9 cellular contexts compared by ENCODE assay signal in the genomic region with DNA sequence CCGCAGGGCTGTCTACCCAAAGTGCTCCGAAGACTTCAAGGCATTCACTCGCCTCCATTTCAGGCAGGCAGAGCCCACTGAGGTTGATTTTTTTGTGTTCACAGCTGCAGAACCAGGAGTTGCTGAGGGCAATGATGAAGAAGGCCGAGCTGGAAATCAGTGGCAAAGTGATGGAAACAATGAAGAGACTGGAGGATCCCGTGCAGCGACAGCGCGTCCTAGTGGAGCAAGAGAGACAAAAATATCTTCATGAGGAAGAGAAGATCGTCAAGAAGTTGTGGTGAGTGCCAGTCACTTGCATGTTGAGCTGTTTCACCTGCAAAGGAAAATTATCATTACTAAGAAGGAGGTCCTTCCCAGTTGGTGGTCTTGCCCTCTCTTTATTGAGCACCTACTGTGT.
DNase-seq lines count a peak whose midpoint lies in the region; ATAC-seq and TF ChIP-seq lines count a peak whose summit lies in the region.
"Had no signal": no experiment of that assay in that cellular context is flagged by ENCODE, and none has a peak within 500 bp of the region (broad histone marks: within the 10 kb centered on the region; RNA-seq: fewer than 3 reads in every experiment).

No MANE protein-coding gene starts in this region.

- WGBS in smooth muscle cell (ENCODE audit: low lambda C conversion rate), result 73% methylated on average over 9 of the region's 9 CpGs

- H3K27me3 ChIP-seq in OCI-LY3 (ENCODE audit: low read depth, low read length) (no peaks in the 10 kb centered on the region), smooth muscle cell (ENCODE audit: low read depth) (no peaks in the 10 kb centered on the region)
- H3K27me3 ChIP-seq: tibial nerve had no signal

- H3K27ac Mint-ChIP-seq in activated CD8-positive, alpha-beta T cell treated with anti-CD3 and anti-CD28 coated beads for 36 hours, result no peak overlapping the region
- H3K27ac Mint-ChIP-seq in activated CD8-positive, alpha-beta T cell treated with anti-CD3 and anti-CD28 coated beads, Interleukin-2, amount 10 ng/mL, durations not matched to agents 7 days and 5 days, result no peak overlapping the region

- H4K20me1 ChIP-seq in OCI-LY3 (ENCODE audit: insufficient read depth, low read length) (no peaks in the 10 kb centered on the region), smooth muscle cell (ENCODE audit: low read depth) (peaks cover 39% of the 10 kb centered on the region)

- H3K9me3 ChIP-seq in OCI-LY3 (ENCODE audit: insufficient read depth, low read length) (no peaks in the 10 kb centered on the region), smooth muscle cell (replicated peaks; ENCODE audit: low read depth) (no peaks in the 10 kb centered on the region)
- H3K9me3 ChIP-seq: tibial nerve had no signal

- H3K36me3 ChIP-seq in OCI-LY3 (replicated peaks; ENCODE audit: low read depth, low read length), result no peaks in the 10 kb centered on the region
- no peaks in the 10 kb centered on the region for H3K36me3 ChIP-seq in smooth muscle cell (ENCODE audit: low read depth)

- no peak overlapping the region for H3K4me2 ChIP-seq in OCI-LY3 (ENCODE audit: low read length)
- no peak overlapping the region for H3K4me2 ChIP-seq in smooth muscle cell

- H3K4me3 Mint-ChIP-seq in activated CD8-positive, alpha-beta T cell treated with anti-CD3 and anti-CD28 coated beads for 36 hours, result no peak overlapping the region
- H3K4me3 Mint-ChIP-seq in activated CD8-positive, alpha-beta T cell treated with anti-CD3 and anti-CD28 coated beads, Interleukin-2, amount 10 ng/mL, durations not matched to agents 7 days and 5 days, result no peak overlapping the region

- DNase-seq in activated CD8-positive, alpha-beta T cell treated with anti-CD3 and anti-CD28 coated beads for 36 hours, result peak; percentile 19
- no peak for DNase-seq in activated CD8-positive, alpha-beta T cell treated with anti-CD3 and anti-CD28 coated beads, Interleukin-2, amount 10 ng/mL, durations not matched to agents 7 days and 5 days
- peak; percentile 45 for DNase-seq in fibroblast of peridontal ligament (ENCODE audit: extremely low read depth)
- DNase-seq in smooth muscle cell (lab: John Stamatoyannopoulos, UW; ENCODE audit: unreplicated experiment), result no peak
- no peak for DNase-seq in COLO668 (lab: John Stamatoyannopoulos, UW; ENCODE audit: unreplicated experiment)

- H3K4me3 ChIP-seq in OCI-LY3 (ENCODE audit: low read length), result no peak overlapping the region
- no peak overlapping the region for H3K4me3 ChIP-seq in smooth muscle cell
- H3K4me3 ChIP-seq: tibial nerve had no signal

- intact Hi-C loops in activated CD8-positive, alpha-beta T cell treated with anti-CD3 and anti-CD28 coated beads for 36 hours (cut with micrococcal nuclease), result no loop called here

- H3K4me1 ChIP-seq in OCI-LY3 (ENCODE audit: low read length) (no peaks in the 10 kb centered on the region), smooth muscle cell (ENCODE audit: low read depth) (no peaks in the 10 kb centered on the region)
- H3K4me1 ChIP-seq: tibial nerve had no signal

- no peak for TF ChIP-seq CTCF in activated CD8-positive, alpha-beta T cell treated with anti-CD3 and anti-CD28 coated beads for 36 hours (IDR thresholded peaks at IDR 0.05)
- TF ChIP-seq CTCF in OCI-LY3 (IDR thresholded peaks at IDR 0.05; ENCODE audit: low read depth, low read length) (peak; percentile 24), smooth muscle cell (IDR thresholded peaks at IDR 0.05; ENCODE audit: borderline replicate concordance, insufficient read depth, poor library complexity, severe bottlenecking) (peak; percentile 35)

- ATAC-seq in activated CD8-positive, alpha-beta T cell treated with anti-CD3 and anti-CD28 coated beads for 36 hours, result no peak
- no peak for ATAC-seq in activated CD8-positive, alpha-beta T cell treated with anti-CD3 and anti-CD28 coated beads, Interleukin-2, amount 10 ng/mL, durations not matched to agents 7 days and 5 days
- no peak for ATAC-seq in HG02981 (IDR thresholded peaks at IDR 0.05; ENCODE audit: unreplicated experiment)
- ATAC-seq in HG03432 (IDR thresholded peaks at IDR 0.05; ENCODE audit: unreplicated experiment), result no peak

- H3F3A ChIP-seq in smooth muscle cell (ENCODE audit: low read depth), result no peaks in the 10 kb centered on the region

- H3K9me3 Mint-ChIP-seq in activated CD8-positive, alpha-beta T cell treated with anti-CD3 and anti-CD28 coated beads for 36 hours, result no peaks in the 10 kb centered on the region
- H3K9me3 Mint-ChIP-seq in activated CD8-positive, alpha-beta T cell treated with anti-CD3 and anti-CD28 coated beads, Interleukin-2, amount 10 ng/mL, durations not matched to agents 7 days and 5 days (ENCODE audit: insufficient read depth), result no peaks in the 10 kb centered on the region

- no peaks in the 10 kb centered on the region for H3K36me3 Mint-ChIP-seq in activated CD8-positive, alpha-beta T cell treated with anti-CD3 and anti-CD28 coated beads for 36 hours (ENCODE audit: low read depth)
- H3K36me3 Mint-ChIP-seq in activated CD8-positive, alpha-beta T cell treated with anti-CD3 and anti-CD28 coated beads, Interleukin-2, amount 10 ng/mL, durations not matched to agents 7 days and 5 days (ENCODE audit: low read depth), result no peaks in the 10 kb centered on the region

- POLR2A ChIA-PET in activated CD8-positive, alpha-beta T cell treated with anti-CD3 and anti-CD28 coated beads for 36 hours (lab: Charles Lee), result no interaction called here
- POLR2A ChIA-PET in activated CD8-positive, alpha-beta T cell treated with anti-CD3 and anti-CD28 coated beads, Interleukin-2, amount 10 ng/mL, durations not matched to agents 7 days and 5 days (lab: Charles Lee), result no interaction called here

- H2AFZ ChIP-seq in OCI-LY3 (ENCODE audit: low read depth, low read length), result no peak overlapping the region
- H2AFZ ChIP-seq in smooth muscle cell (ENCODE audit: low read depth), result no peak overlapping the region

- no peak overlapping the region for H3K9ac ChIP-seq in OCI-LY3 (ENCODE audit: low read length)
- no peak overlapping the region for H3K9ac ChIP-seq in smooth muscle cell (ENCODE audit: low read depth)

- H3K79me2 ChIP-seq in OCI-LY3 (ENCODE audit: low read length) (no peaks in the 10 kb centered on the region), smooth muscle cell (ENCODE audit: low read depth) (no peaks in the 10 kb centered on the region)

- H3K4me1 Mint-ChIP-seq in activated CD8-positive, alpha-beta T cell treated with anti-CD3 and anti-CD28 coated beads for 36 hours (ENCODE audit: low read depth), result no peaks in the 10 kb centered on the region
- H3K4me1 Mint-ChIP-seq in activated CD8-positive, alpha-beta T cell treated with anti-CD3 and anti-CD28 coated beads, Interleukin-2, amount 10 ng/mL, durations not matched to agents 7 days and 5 days (ENCODE audit: low read depth), result no peaks in the 10 kb centered on the region

- CTCF ChIA-PET in activated CD8-positive, alpha-beta T cell treated with anti-CD3 and anti-CD28 coated beads for 36 hours (lab: Charles Lee), result interaction anchor here (1.1 kb wide), 2 partner anchors 194 to 519 kb away, joined by 3 read pairs; no protein-coding TSS in a partner anchor
- CTCF ChIA-PET in activated CD8-positive, alpha-beta T cell treated with anti-CD3 and anti-CD28 coated beads, Interleukin-2, amount 10 ng/mL, durations not matched to agents 7 days and 5 days (lab: Charles Lee), result no interaction called here

- H3K27me3 Mint-ChIP-seq in activated CD8-positive, alpha-beta T cell treated with anti-CD3 and anti-CD28 coated beads for 36 hours, result peaks cover 1% of the 10 kb centered on the region
- peaks cover 3% of the 10 kb centered on the region for H3K27me3 Mint-ChIP-seq in activated CD8-positive, alpha-beta T cell treated with anti-CD3 and anti-CD28 coated beads, Interleukin-2, amount 10 ng/mL, durations not matched to agents 7 days and 5 days (ENCODE audit: low read depth)

- H3K27ac ChIP-seq in OCI-LY3 (ENCODE audit: low read length) (no peak overlapping the region), smooth muscle cell (ENCODE audit: low read depth) (no peak overlapping the region)
- H3K27ac ChIP-seq: tibial nerve had no signal

Comparison
In these comparisons a context has a peak if more than half of its experiments do, and no peak if none do; other contexts are left out.
1. DNase-seq: peak in activated CD8-positive, alpha-beta T cell treated with anti-CD3 and anti-CD28 coated beads for 36 hours (single experiment) and fibroblast of peridontal ligament (single experiment); none in activated CD8-positive, alpha-beta T cell treated with anti-CD3 and anti-CD28 coated beads, Interleukin-2, amount 10 ng/mL, durations not matched to agents 7 days and 5 days (single experiment), smooth muscle cell (single experiment) and COLO668 (single experiment).